9 cellular contexts compared by ENCODE assay signal in the genomic region with DNA sequence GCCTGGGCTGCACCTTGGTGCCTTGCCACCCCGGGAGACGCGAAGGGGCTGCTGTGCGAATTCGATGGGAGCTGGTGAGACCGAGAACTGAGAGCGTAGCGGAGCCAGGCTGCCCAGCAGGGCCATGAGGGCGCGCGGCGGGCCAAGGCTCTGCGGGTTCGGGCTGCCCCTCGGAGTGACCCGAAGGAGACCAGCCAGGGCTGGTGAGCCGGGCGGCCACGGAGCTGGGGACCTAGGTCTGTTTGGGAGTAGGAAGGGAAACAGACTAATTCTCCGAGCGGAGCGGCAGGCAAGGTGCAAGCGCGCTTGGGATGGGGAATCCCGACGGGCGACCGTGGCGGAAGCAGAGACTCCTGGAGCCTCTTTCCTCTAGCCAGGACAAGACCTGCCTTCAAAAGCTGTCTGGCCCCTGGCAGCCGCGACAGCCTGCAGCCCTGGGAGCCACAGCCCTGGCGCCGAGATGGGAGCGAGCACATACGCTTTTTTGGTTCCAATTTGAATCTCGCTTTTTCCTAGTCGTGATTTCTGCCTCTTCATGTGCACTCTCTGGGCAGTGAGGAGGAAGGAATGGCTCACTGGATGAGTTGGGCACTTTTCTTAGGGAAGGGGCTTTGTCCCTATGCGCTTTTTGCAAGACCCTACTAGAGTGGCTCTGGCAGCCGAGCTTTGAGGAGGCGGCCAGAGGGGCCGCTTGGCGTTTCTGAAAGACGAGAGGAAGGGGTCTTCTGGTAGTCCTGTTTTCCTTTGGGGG. TPM values are rescaled to one million over a fixed set of nuclear protein-coding genes. Genes with fewer than 3 reads are reported as not detected.
DNase-seq lines count a peak whose midpoint lies in the region; ATAC-seq and TF ChIP-seq lines count a peak whose summit lies in the region.
"Had no signal": no experiment of that assay in that cellular context is flagged by ENCODE, and none has a peak within 500 bp of the region (broad histone marks: within the 10 kb centered on the region; RNA-seq: fewer than 3 reads in every experiment).

No MANE protein-coding gene starts in this region.

- H3K9me3 ChIP-seq in neural progenitor cell (ENCODE audit: low read depth): no peaks in the 10 kb centered on the region

- no peaks in the 10 kb centered on the region for H3K36me3 ChIP-seq in neural progenitor cell

- H3K4me3 ChIP-seq in foreskin fibroblast (ENCODE audit: low read depth in 1 of 2, low read length in 2 of 2): peak overlapping the region; percentile 22 to 32
- H3K4me3 ChIP-seq in neural progenitor cell: peak overlapping the region; percentile 90

- ATAC-seq in GM18909 (IDR thresholded peaks at IDR 0.05; ENCODE audit: poor library complexity, unreplicated experiment) (no peak), HG03520 (IDR thresholded peaks at IDR 0.05; ENCODE audit: unreplicated experiment) (no peak)

- TF ChIP-seq CTCF in foreskin fibroblast (IDR thresholded peaks at IDR 0.05; ENCODE audit: low read depth, low read length) (no peak), neural progenitor cell (IDR thresholded peaks at IDR 0.05) (no peak)

- peaks cover 47% of the 10 kb centered on the region for H3K27me3 Mint-ChIP-seq in neural progenitor cell (ENCODE audit: insufficient read depth, low read depth)

- no peak overlapping the region for H3K27ac Mint-ChIP-seq in neural progenitor cell

- DNase-seq in AG08396 (ENCODE audit: low spot score): peak; percentile 18
- DNase-seq in NCI-H526 (lab: John Stamatoyannopoulos, UW): peak; percentile 54 to 81
- peak in 1 of 2 donors; percentile 28 for DNase-seq in foreskin fibroblast
- peak; percentile 59 for DNase-seq in neural progenitor cell (ENCODE audit: low spot score)
- DNase-seq in SHP77 treated with DMSO at 0.1 percent for 48 hours (lab: John Stamatoyannopoulos, UW): no peak
- DNase-seq in NCI-H510A (lab: John Stamatoyannopoulos, UW): no peak

- H3K36me3 Mint-ChIP-seq in neural progenitor cell: no peaks in the 10 kb centered on the region

- H2AFZ ChIP-seq in neural progenitor cell (replicated peaks): peak overlapping the region; percentile 96

- peaks cover 9% of the 10 kb centered on the region for H3F3A ChIP-seq in neural progenitor cell (ENCODE audit: low read depth)

- peaks cover 38% of the 10 kb centered on the region for H3K79me2 ChIP-seq in neural progenitor cell (ENCODE audit: low read depth)

- H3K9ac ChIP-seq in neural progenitor cell: no peak overlapping the region

- peaks cover 16% of the 10 kb centered on the region for H3K4me1 ChIP-seq in neural progenitor cell

- H4K20me1 ChIP-seq in neural progenitor cell (ENCODE audit: low read depth): peaks cover 10% of the 10 kb centered on the region

- no peaks in the 10 kb centered on the region for H3K9me3 Mint-ChIP-seq in neural progenitor cell

- H3K4me1 Mint-ChIP-seq in neural progenitor cell: peaks cover 28% of the 10 kb centered on the region

- H3K27me3 ChIP-seq in neural progenitor cell: peaks cover 49% of the 10 kb centered on the region

- H3K4me2 ChIP-seq in neural progenitor cell: peak overlapping the region; percentile 99

- H3K27ac ChIP-seq in neural progenitor cell: no peak overlapping the region

- peak overlapping the region; percentile 91 for H3K4me3 Mint-ChIP-seq in neural progenitor cell

RNA-seq across cellular contexts. Expression of gene SYNDIG1, which starts 0.8 kb away (rescaled TPM):
- total RNA-seq in neural progenitor cell (ENCODE audit: low replicate concordance): 1.0 and 4.7 TPM in 2 replicates
- total RNA-seq: glomerular endothelial cell had no signal

Comparison
In these comparisons a context has a peak if more than half of its experiments do, and no peak if none do; other contexts are left out.
1. DNase-seq: peak in AG08396 (single experiment), NCI-H526 (2 of 2) and neural progenitor cell (single experiment); none in SHP77 treated with DMSO at 0.1 percent for 48 hours (single experiment) and NCI-H510A (single experiment).